In the genomic region with DNA sequence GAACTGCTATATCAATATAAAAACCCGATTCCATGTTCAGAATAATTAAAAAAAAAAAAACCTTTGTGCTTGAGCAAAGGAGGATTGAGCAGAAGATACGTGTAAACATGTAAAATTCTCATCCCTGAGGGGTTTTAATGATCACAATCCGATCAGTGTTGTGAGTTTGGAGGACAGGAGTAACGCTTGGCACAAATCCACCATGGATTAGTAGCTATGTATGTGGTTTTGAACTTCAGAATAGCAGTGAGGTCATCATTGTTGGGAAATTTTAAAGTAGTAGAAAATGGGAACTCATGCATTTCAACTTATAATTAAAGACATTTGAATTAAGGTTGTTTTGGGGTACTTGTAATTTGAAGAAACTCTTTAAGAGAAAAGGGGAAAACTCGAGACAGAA, we compare ENCODE assay signal across 28 cellular contexts.
DNase-seq lines count a peak whose midpoint lies in the region; ATAC-seq, FAIRE-seq and TF ChIP-seq lines count a peak whose summit lies in the region.
"Had no signal": no experiment of that assay in that cellular context is flagged by ENCODE, and none has a peak within 500 bp of the region (broad histone marks: within the 10 kb centered on the region; RNA-seq: fewer than 3 reads in every experiment).

No MANE protein-coding gene starts in this region.

- 0 out of 4 replicates have a peak, but pooled peaks cover 0 to 3% of the 10 kb centered on the region in 2 experiments for H3K4me1 Mint-ChIP-seq in H9
- H3K4me1 Mint-ChIP-seq: activated naive CD4-positive, alpha-beta T cell treated with anti-CD3 and anti-CD28 coated beads, Interleukin-2, amount 10 ng/mL, durations not matched to agents 7 days and 5 days; B cell; natural killer cell had no signal

- H3K4me3 Mint-ChIP-seq in H9: no peak overlapping the region
- H3K4me3 Mint-ChIP-seq: activated naive CD4-positive, alpha-beta T cell treated with anti-CD3 and anti-CD28 coated beads, Interleukin-2, amount 10 ng/mL, durations not matched to agents 7 days and 5 days; activated T-cell treated with anti-CD3 and anti-CD28 coated beads, Interleukin-2, amount 50 U/mL, for 72 hours; B cell; natural killer cell had no signal

- TF ChIP-seq POLR2A in HepG2 (IDR thresholded peaks at IDR 0.05; ENCODE audit: insufficient read depth in 1 of 2, low read depth in 2 of 2, low read length in 2 of 2) (no peak), right lobe of liver (IDR thresholded peaks at IDR 0.05) (no peak)

- H3K9me3 Mint-ChIP-seq in H9: no peaks in the 10 kb centered on the region
- H3K9me3 Mint-ChIP-seq: activated naive CD4-positive, alpha-beta T cell treated with anti-CD3 and anti-CD28 coated beads, Interleukin-2, amount 10 ng/mL, durations not matched to agents 7 days and 5 days had no signal

- TF ChIP-seq CTCF in HepG2 (CRISPR knock-in tag; IDR thresholded peaks at IDR 0.05) (no peak), right lobe of liver (IDR thresholded peaks at IDR 0.05) (no peak), fibroblast of the aortic adventitia (IDR thresholded peaks at IDR 0.05; ENCODE audit: insufficient read depth, low read length) (no peak), H9 (conservative IDR thresholded peaks at IDR 0.05) (no peak)

- FAIRE-seq in HepG2 (lab: Jason Lieb, UNC): no peak
- FAIRE-seq: H54 had no signal

- H3K4me3 ChIP-seq in HepG2 (replicated peaks in 1 of 3; ENCODE audit: insufficient read depth in 1 of 3, low read depth in 2 of 3, low read length in 3 of 3): no peak overlapping the region
- H3K4me3 ChIP-seq in right lobe of liver: no peak overlapping the region
- H3K4me3 ChIP-seq in fibroblast of the aortic adventitia (ENCODE audit: low read depth, low read length): no peak overlapping the region
- H3K4me3 ChIP-seq: upper lobe of left lung had no signal

- H3K18ac ChIP-seq in H9 (ENCODE audit: insufficient read length, low read depth, low read length): no peak overlapping the region

- no peak overlapping the region for H2BK120ac ChIP-seq in H9 (ENCODE audit: low read depth, low read length, poor library complexity, severe bottlenecking)

- in situ Hi-C loops in HepG2 (cut with HindIII; ENCODE audit: extremely low pct_ligation_motif_present, low pct_unique_long_range_greater_than_20kb): no loop called here

- H3K36me3 Mint-ChIP-seq in H9 (ENCODE audit: insufficient read depth in 1 of 3, low read depth in 3 of 3): no peaks in the 10 kb centered on the region
- H3K36me3 Mint-ChIP-seq: activated naive CD4-positive, alpha-beta T cell treated with anti-CD3 and anti-CD28 coated beads, Interleukin-2, amount 10 ng/mL, durations not matched to agents 7 days and 5 days; natural killer cell had no signal

- H4K8ac ChIP-seq in H9 (replicated peaks; ENCODE audit: insufficient read length, low read depth, low read length): no peak overlapping the region

- CTCF ChIA-PET in HepG2 (lab: Yijun Ruan, JAX; ENCODE audit: low intra/inter-chr PET ratio, low total read pairs): no interaction called here

- H3K23me2 ChIP-seq in H9 (ENCODE audit: insufficient read length, low read depth, low read length, poor library complexity, severe bottlenecking): no peaks in the 10 kb centered on the region

- no peak overlapping the region for H3K56ac ChIP-seq in H9 (ENCODE audit: insufficient read length, low read depth, low read length)

- H3K9me3 ChIP-seq in HepG2 (ENCODE audit: low read length) (no peaks in the 10 kb centered on the region), right lobe of liver (no peaks in the 10 kb centered on the region), H9 (ENCODE audit: control insufficient read depth, low read depth, low read length) (no peaks in the 10 kb centered on the region)
- H3K9me3 ChIP-seq: Caco-2, upper lobe of left lung had no signal

- no peak overlapping the region for H3K27ac Mint-ChIP-seq in H9
- H3K27ac Mint-ChIP-seq: activated naive CD4-positive, alpha-beta T cell treated with anti-CD3 and anti-CD28 coated beads, Interleukin-2, amount 10 ng/mL, durations not matched to agents 7 days and 5 days; activated T-cell treated with anti-CD3 and anti-CD28 coated beads, Interleukin-2, amount 50 U/mL, for 72 hours; B cell; natural killer cell had no signal

- BruUV-seq in HepG2 (replicated peaks; lab: Mats Ljungman, UMichigan): no TSS peak

- H2AK5ac ChIP-seq in H9 (ENCODE audit: insufficient read length, low read length): no peak overlapping the region

- no peak overlapping the region for H2BK5ac ChIP-seq in H9 (ENCODE audit: insufficient read length, low read length)

- H3K14ac ChIP-seq in H9 (ENCODE audit: insufficient read depth, low read length): no peak overlapping the region

- H3K4me1 ChIP-seq in HepG2 (ENCODE audit: insufficient read depth, low read length) (no peaks in the 10 kb centered on the region), right lobe of liver (no peaks in the 10 kb centered on the region), H9 (ENCODE audit: insufficient read depth, low read length) (no peaks in the 10 kb centered on the region)
- H3K4me1 ChIP-seq: Caco-2, upper lobe of left lung had no signal

- H3K9ac ChIP-seq in HepG2 (ENCODE audit: insufficient read depth, low read depth, low read length): no peak overlapping the region
- no peak overlapping the region for H3K9ac ChIP-seq in H9 (ENCODE audit: extremely low read depth, insufficient read length, low read length)
- H3K9ac ChIP-seq: KMS-11 had no signal

- H3K27ac ChIP-seq in HepG2 (ENCODE audit: extremely low read length, insufficient read depth, low read length): no peak overlapping the region
- H3K27ac ChIP-seq in right lobe of liver: no peak overlapping the region
- H3K27ac ChIP-seq in H9 (ENCODE audit: insufficient read length, low read depth, low read length): no peak overlapping the region
- H3K27ac ChIP-seq: KMS-11, upper lobe of left lung had no signal

- POLR2A ChIA-PET in HepG2 (lab: Yijun Ruan, JAX): interaction anchor here (1.0 kb wide), 1 partner anchor 17 kb away, joined by 4 read pairs; no protein-coding TSS in a partner anchor

- H2BK12ac ChIP-seq in H9 (ENCODE audit: insufficient read length, low read depth, low read length): no peak overlapping the region

- TF ChIP-seq EP300 in HepG2 (IDR thresholded peaks at IDR 0.05; ENCODE audit: low read depth in 2 of 2, low read length in 2 of 2) (no peak), HepG2 (CRISPR knock-in tag; IDR thresholded peaks at IDR 0.05; ENCODE audit: borderline replicate concordance) (no peak)

- TF ChIP-seq RAD21 in HepG2 (CRISPR knock-in tag; IDR thresholded peaks at IDR 0.05): no peak

- 2% methylated on average over 5 of the region's 5 CpGs for WGBS in HepG2 (ENCODE audit: low lambda C conversion rate)
- 39% methylated on average over 5 of the region's 5 CpGs for WGBS in right lobe of liver (ENCODE audit: insufficient coverage, low coverage, low lambda C conversion rate, missing lambda C conversion rate)
- no CpG with 5 or more reads among the region's 5 CpGs for WGBS in H9 (ENCODE audit: extremely low coverage, insufficient read length, low lambda C conversion rate)

- ATAC-seq in HepG2: no peak
- ATAC-seq in right lobe of liver: no peak
- no peak for ATAC-seq in HG02884 (IDR thresholded peaks at IDR 0.05; ENCODE audit: unreplicated experiment)
- ATAC-seq: activated T-cell treated with anti-CD3 and anti-CD28 coated beads, Interleukin-2, amount 50 U/mL, for 72 hours; left colon; natural killer cell; right cardiac atrium had no signal

- H3K4me2 ChIP-seq in HepG2 (ENCODE audit: low read depth, low read length) (no peak overlapping the region), H9 (ENCODE audit: insufficient read depth, insufficient read length, low read length) (no peak overlapping the region)
- H3K4me2 ChIP-seq: KMS-11 had no signal

- H2BK20ac ChIP-seq in H9 (ENCODE audit: low read depth, low read length, poor library complexity, severe bottlenecking): no peak overlapping the region

- H3K27me3 Mint-ChIP-seq in H9 (ENCODE audit: low read depth): no peaks in the 10 kb centered on the region
- H3K27me3 Mint-ChIP-seq: activated naive CD4-positive, alpha-beta T cell treated with anti-CD3 and anti-CD28 coated beads, Interleukin-2, amount 10 ng/mL, durations not matched to agents 7 days and 5 days had no signal

- H4K20me1 ChIP-seq in HepG2 (ENCODE audit: insufficient read depth, low read length): no peaks in the 10 kb centered on the region
- no peaks in the 10 kb centered on the region for H4K20me1 ChIP-seq in H9 (ENCODE audit: control insufficient read depth, insufficient read depth, insufficient read length)

- intact Hi-C loops in HepG2 (cut with micrococcal nuclease; ENCODE audit: unreplicated experiment): no loop called here
- intact Hi-C loops in right lobe of liver (cut with DNase I): no loop called here

- DNase-seq in HepG2 (ENCODE audit: low spot score): no peak
- DNase-seq in right lobe of liver: no peak
- DNase-seq in amniotic epithelial cell (ENCODE audit: low read depth): peak; percentile 81
- DNase-seq in fibroblast of the aortic adventitia (ENCODE audit: low read depth): peak; percentile 3
- DNase-seq in stromal cell of bone marrow (ENCODE audit: low read depth): peak; percentile 9
- no peak for DNase-seq in SW 1271 (lab: John Stamatoyannopoulos, UW)
- DNase-seq in H9: no peak
- DNase-seq: 8988T; activated CD4-positive, alpha-beta T cell treated with anti-CD3 and anti-CD28 coated beads for 48 hours; activated naive CD4-positive, alpha-beta T cell treated with anti-CD3 and anti-CD28 coated beads, Interleukin-2, amount 10 ng/mL, durations not matched to agents 7 days and 5 days; activated T-cell treated with anti-CD3 and anti-CD28 coated beads, Interleukin-2, amount 50 U/mL, for 72 hours; aorta; Caco-2; DND-41; effector CD4-positive, alpha-beta T cell; erythroblast; left colon; natural killer cell; NCI-H1092 treated with DMSO at 0.1 percent for 48 hours; NCI-H2081; right cardiac atrium; SIG-M5; stimulated activated CD4-positive, alpha-beta T cell treated with anti-CD3 and anti-CD28 coated beads, Interleukin-15, amount 100 ng/mL, for 24 hours; upper lobe of left lung had no signal

- H2BK15ac ChIP-seq in H9 (ENCODE audit: low read depth, low read length): no peak overlapping the region

- H3K79me2 ChIP-seq in HepG2 (ENCODE audit: insufficient read depth, low read length) (no peaks in the 10 kb centered on the region), H9 (ENCODE audit: insufficient read depth, low read length) (no peaks in the 10 kb centered on the region)

- H3T11ph ChIP-seq in H9 (ENCODE audit: low read length): no peak overlapping the region

- no peak overlapping the region for H4K91ac ChIP-seq in H9 (ENCODE audit: insufficient read length, low read depth, low read length)

- H3K23ac ChIP-seq in H9 (ENCODE audit: insufficient read length, low read depth, low read length): no peak overlapping the region

- H2AFZ ChIP-seq in HepG2 (ENCODE audit: low read length) (no peak overlapping the region), H9 (ENCODE audit: low read length) (no peak overlapping the region)

- H3K36me3 ChIP-seq in HepG2 (replicated peaks in 1 of 2; ENCODE audit: control insufficient read depth in 1 of 2, insufficient read depth in 2 of 2, low read length in 2 of 2) (no peaks in the 10 kb centered on the region), right lobe of liver (no peaks in the 10 kb centered on the region)
- H3K36me3 ChIP-seq: upper lobe of left lung had no signal

- H3K79me1 ChIP-seq in H9 (ENCODE audit: insufficient read depth, low read depth, low read length, poor library complexity, severe bottlenecking): no peaks in the 10 kb centered on the region

- no peak overlapping the region for H4K5ac ChIP-seq in H9 (ENCODE audit: insufficient read length, low read depth, low read length)

- no peak overlapping the region for H3K4ac ChIP-seq in H9 (ENCODE audit: low read depth, low read length)

- H3K27me3 ChIP-seq in HepG2 (ENCODE audit: control insufficient read depth in 1 of 2, insufficient read depth in 2 of 2, low read length in 2 of 2) (peaks cover 0 to 1% of the 10 kb centered on the region in 2 experiments; a peak in 2 of 5 replicates), right lobe of liver (no peaks in the 10 kb centered on the region), H9 (ENCODE audit: insufficient read depth, low read length) (no peaks in the 10 kb centered on the region)
- H3K27me3 ChIP-seq: upper lobe of left lung had no signal

Comparison
In these comparisons a context has a peak if more than half of its experiments do, and no peak if none do; other contexts are left out.
1. DNase-seq: peak in amniotic epithelial cell (single experiment), fibroblast of the aortic adventitia (single experiment) and stromal cell of bone marrow (single experiment); none in HepG2 (single experiment), right lobe of liver (0 of 3), SW 1271 (0 of 2) and H9 (single experiment).